ENCODE assay signal across 21 cellular contexts in genomic region chr17:44978807-44979206, GRCh38. TPM values are rescaled to one million over a fixed set of nuclear protein-coding genes. Genes with fewer than 3 reads are reported as not detected.
DNase-seq lines count a peak whose midpoint lies in the region; ATAC-seq, FAIRE-seq and TF ChIP-seq lines count a peak whose summit lies in the region.
"Had no signal": no experiment of that assay in that cellular context is flagged by ENCODE, and none has a peak within 500 bp of the region (broad histone marks: within the 10 kb centered on the region; RNA-seq: fewer than 3 reads in every experiment).

No MANE protein-coding gene starts in this region.

- H3K4me2 ChIP-seq in A549 (no peak overlapping the region), IMR-90 (ENCODE audit: low read depth, low read length) (no peak overlapping the region), neuronal stem cell (ENCODE audit: insufficient read depth, low read length, poor library complexity, severe bottlenecking) (no peak overlapping the region)
- H3K4me2 ChIP-seq: KMS-11, PC-9 had no signal

- H2BK120ac ChIP-seq in IMR-90 (ENCODE audit: low read depth, low read length) (peak overlapping the region; percentile 56), neuronal stem cell (ENCODE audit: low read depth, low read length) (no peak overlapping the region)

- no TSS peak for BruUV-seq in IMR-90 (replicated peaks; lab: Mats Ljungman, UMichigan)

- no peak for DNase-seq in A549 (ENCODE audit: low read depth in 1 of 2, low spot score in 1 of 2)
- no peak for DNase-seq in IMR-90
- no peak for DNase-seq in esophagus squamous epithelium (lab: John Stamatoyannopoulos, UW)
- no peak for DNase-seq in neuronal stem cell (ENCODE audit: low spot score)
- DNase-seq in HuH-7.5 (ENCODE audit: low spot score) = no peak
- DNase-seq in activated naive CD4-positive, alpha-beta T cell treated with anti-CD3 and anti-CD28 coated beads, Interleukin-2, amount 10 ng/mL, durations not matched to agents 7 days and 5 days = no peak
- no peak for DNase-seq in NCI-H345 (lab: John Stamatoyannopoulos, UW)
- DNase-seq in NCI-H2227 treated with DMSO at 0.1 percent for 48 hours (lab: John Stamatoyannopoulos, UW) = no peak
- DNase-seq: ACHN; C1 segment of cervical spinal cord; CD8-positive, alpha-beta memory T cell; EL; MV-4-11; NCI-H1417 treated with DMSO at 0.1 percent for 48 hours; NCI-H1930; NCI-H526 treated with DMSO at 0.1 percent for 48 hours; PC-9 had no signal

- H3K56ac ChIP-seq in IMR-90 (ENCODE audit: extremely low read depth, insufficient read depth, low read length) = no peak overlapping the region

- H2AK9ac ChIP-seq in IMR-90 (replicated peaks; ENCODE audit: low read depth, low read length, poor library complexity) = no peak overlapping the region

- POLR2A ChIA-PET in A549 (lab: Yijun Ruan, JAX) = interaction anchor here (0.5 kb wide), 1 partner anchor 10 kb away, joined by 3 read pairs; the partner anchor contains the start of gene C1QL1
- POLR2A ChIA-PET in IMR-90 (lab: Charles Lee; ENCODE audit: unreplicated experiment) = no interaction called here

- no peaks in the 10 kb centered on the region for H3K36me3 Mint-ChIP-seq in activated naive CD4-positive, alpha-beta T cell treated with anti-CD3 and anti-CD28 coated beads, Interleukin-2, amount 10 ng/mL, durations not matched to agents 7 days and 5 days

- in situ Hi-C loops in IMR-90 (cut with MboI; ENCODE audit: low sequenced_read_pairs) = no loop called here

- no peaks in the 10 kb centered on the region for H3K36me3 ChIP-seq in IMR-90 (ENCODE audit: control insufficient read depth, insufficient read depth, low read length)
- H3K36me3 ChIP-seq in esophagus squamous epithelium = no peaks in the 10 kb centered on the region
- H3K36me3 ChIP-seq in neuronal stem cell (replicated peaks in 1 of 2; ENCODE audit: control insufficient read depth in 2 of 2, insufficient read depth in 2 of 2, low read length in 2 of 2) = no peaks in the 10 kb centered on the region
- H3K36me3 ChIP-seq: SJSA1 had no signal

- dilution Hi-C loops in IMR-90 (cut with HindIII; ENCODE audit: low sequenced_read_pairs, unreplicated experiment) = no loop called here

- no peak overlapping the region for H3K14ac ChIP-seq in IMR-90 (replicated peaks; ENCODE audit: low read depth, low read length)
- no peak overlapping the region for H3K14ac ChIP-seq in neuronal stem cell (ENCODE audit: low read length)

- no peak overlapping the region for H4K8ac ChIP-seq in IMR-90 (ENCODE audit: low read depth in 2 of 2, low read length in 2 of 2)
- H4K8ac ChIP-seq in neuronal stem cell (ENCODE audit: low read depth, low read length) = no peak overlapping the region

- TF ChIP-seq EP300 in A549 (IDR thresholded peaks at IDR 0.05) = no peak

- peak overlapping the region; percentile 10; the same call in 1 of the 2 replicates for H4K5ac ChIP-seq in IMR-90 (ENCODE audit: low read depth, low read length)

- H3K4me3 ChIP-seq in A549 (no peak overlapping the region), IMR-90 (ENCODE audit: insufficient read depth, low read depth, low read length) (no peak overlapping the region), esophagus squamous epithelium (no peak overlapping the region), neuronal stem cell (ENCODE audit: low read length in 2 of 2) (no peak overlapping the region)
- H3K4me3 ChIP-seq: GM12878, GM23338, PC-9, SJSA1 had no signal

- TF ChIP-seq CTCF in A549 (IDR thresholded peaks at IDR 0.05) (no peak), IMR-90 (conservative IDR thresholded peaks at IDR 0.05; ENCODE audit: low read depth, low read length) (no peak), esophagus squamous epithelium (IDR thresholded peaks at IDR 0.05) (no peak)

- H3K4me3 Mint-ChIP-seq in activated naive CD4-positive, alpha-beta T cell treated with anti-CD3 and anti-CD28 coated beads, Interleukin-2, amount 10 ng/mL, durations not matched to agents 7 days and 5 days = no peak overlapping the region
- H3K4me3 Mint-ChIP-seq: CD8-positive, alpha-beta memory T cell; GM23338 had no signal

- peak overlapping the region; percentile 86 for H2AK5ac ChIP-seq in IMR-90 (ENCODE audit: low read depth, low read length)
- no peak overlapping the region for H2AK5ac ChIP-seq in neuronal stem cell (ENCODE audit: low read depth, low read length)

- 0 out of 3 replicates have a peak overlapping the region, but pooled peaks have one; percentile 9 for H2BK15ac ChIP-seq in IMR-90 (ENCODE audit: low read depth, low read length)
- peak overlapping the region; percentile 54 for H2BK15ac ChIP-seq in neuronal stem cell (ENCODE audit: low read length)

- ATAC-seq in A549 = no peak
- ATAC-seq in IMR-90 (ENCODE audit: low read depth) = no peak
- ATAC-seq: GM12878 had no signal

- CTCF ChIA-PET in A549 (lab: Yijun Ruan, JAX) = interaction anchor here (0.6 to 8.9 kb wide), 11 partner anchors 8 to 156 kb away, joined by 3 to 112 read pairs (median 4); partner anchors contain the start of genes ACBD4 and C1QL1
- CTCF ChIA-PET in IMR-90 (lab: Yijun Ruan, JAX) = no interaction called here
- CTCF ChIA-PET in activated naive CD4-positive, alpha-beta T cell treated with anti-CD3 and anti-CD28 coated beads, Interleukin-2, amount 10 ng/mL, durations not matched to agents 7 days and 5 days (lab: Charles Lee) = interaction anchor here (1.1 kb wide), 1 partner anchor 121 kb away, joined by 6 read pairs; no protein-coding TSS in a partner anchor

- H3K27ac Mint-ChIP-seq in activated naive CD4-positive, alpha-beta T cell treated with anti-CD3 and anti-CD28 coated beads, Interleukin-2, amount 10 ng/mL, durations not matched to agents 7 days and 5 days = no peak overlapping the region
- H3K27ac Mint-ChIP-seq: CD8-positive, alpha-beta memory T cell; GM23338 had no signal

- peaks cover 40% of the 10 kb centered on the region for H3K4me1 ChIP-seq in A549
- peaks cover 39% of the 10 kb centered on the region for H3K4me1 ChIP-seq in IMR-90 (ENCODE audit: control insufficient read depth, insufficient read depth, low read length)
- H3K4me1 ChIP-seq in esophagus squamous epithelium = peaks cover 0 to 53% (median 29%) of the 10 kb centered on the region in 3 donors
- H3K4me1 ChIP-seq in neuronal stem cell (ENCODE audit: control insufficient read depth in 2 of 2, insufficient read depth in 1 of 2, low read depth in 1 of 2, low read length in 2 of 2) = peaks cover 25 to 39% of the 10 kb centered on the region in 2 donors

- no peak overlapping the region for H2BK5ac ChIP-seq in IMR-90 (ENCODE audit: low read depth, low read length, poor library complexity, severe bottlenecking)
- H2BK5ac ChIP-seq in neuronal stem cell (ENCODE audit: low read length) = no peak overlapping the region

- H3K23ac ChIP-seq in IMR-90 (ENCODE audit: low read depth, low read length) = 0 out of 2 replicates have a peak overlapping the region, but pooled peaks have one; percentile 19
- no peak overlapping the region for H3K23ac ChIP-seq in neuronal stem cell (ENCODE audit: low read depth, low read length, poor library complexity)

- H3K27me3 ChIP-seq in IMR-90 (ENCODE audit: control insufficient read depth, insufficient read depth, low read length) (peaks cover 4% of the 10 kb centered on the region; the same call in 1 of the 2 replicates), esophagus squamous epithelium (peaks cover 0 to 52% (median 0%) of the 10 kb centered on the region in 4 donors), neuronal stem cell (ENCODE audit: control insufficient read depth in 3 of 3, insufficient read depth in 3 of 3, low read depth in 1 of 3, low read length in 3 of 3) (peaks cover 0 to 52% (median 2%) of the 10 kb centered on the region in 3 experiments)
- H3K27me3 ChIP-seq: SJSA1 had no signal

- peak overlapping the region; percentile 60; the same call in 1 of the 2 replicates for H2BK20ac ChIP-seq in IMR-90 (ENCODE audit: low read depth, low read length)

- H3K9me3 Mint-ChIP-seq in activated naive CD4-positive, alpha-beta T cell treated with anti-CD3 and anti-CD28 coated beads, Interleukin-2, amount 10 ng/mL, durations not matched to agents 7 days and 5 days = no peaks in the 10 kb centered on the region
- H3K9me3 Mint-ChIP-seq: GM23338 had no signal

- peak overlapping the region; percentile 82 to 87; a peak in 4 of 6 replicates for H3K27ac ChIP-seq in A549
- no peak overlapping the region for H3K27ac ChIP-seq in IMR-90 (ENCODE audit: insufficient read depth, low read length)
- H3K27ac ChIP-seq in esophagus squamous epithelium = peak overlapping the region in 3 of 4 donors; percentile 40 to 81 (median 79)
- no peak overlapping the region for H3K27ac ChIP-seq in neuronal stem cell (replicated peaks; ENCODE audit: low read length)
- H3K27ac ChIP-seq: KMS-11, PC-9, SJSA1 had no signal

- H3K79me1 ChIP-seq in IMR-90 (ENCODE audit: low read depth in 1 of 2, low read length in 2 of 2) = peaks cover 0 to 6% of the 10 kb centered on the region in 2 experiments; a peak in 1 of 4 replicates
- no peaks in the 10 kb centered on the region for H3K79me1 ChIP-seq in neuronal stem cell (ENCODE audit: low read depth, low read length)

- H4K20me1 ChIP-seq in IMR-90 (ENCODE audit: insufficient read depth, low read length) = peaks cover 5% of the 10 kb centered on the region; the same call in 1 of the 2 replicates

- H2BK12ac ChIP-seq in neuronal stem cell (ENCODE audit: low read length) = no peak overlapping the region

- no peaks in the 10 kb centered on the region for H3K4me1 Mint-ChIP-seq in activated naive CD4-positive, alpha-beta T cell treated with anti-CD3 and anti-CD28 coated beads, Interleukin-2, amount 10 ng/mL, durations not matched to agents 7 days and 5 days
- H3K4me1 Mint-ChIP-seq: CD8-positive, alpha-beta memory T cell had no signal

- TF ChIP-seq RAD21 in A549 (conservative IDR thresholded peaks at IDR 0.05 in 1 of 2, IDR thresholded peaks at IDR 0.05 in 1 of 2) (no peak), IMR-90 (IDR thresholded peaks at IDR 0.05; ENCODE audit: low read length) (no peak)

- 85% methylated on average over 5 of the region's 5 CpGs for WGBS in A549 (ENCODE audit: missing lambda C conversion rate)
- WGBS in IMR-90 (ENCODE audit: extremely low coverage in 2 of 2, insufficient read length in 1 of 2), 2 experiments = 50% methylated on average over 1 of the region's 5 CpGs; no CpG with 5 or more reads in 1 of the 2 experiments
- WGBS in esophagus squamous epithelium, 2 donors = 58 to 94% methylated on average over 2 of the region's 5 CpGs
- WGBS in neuronal stem cell (ENCODE audit: extremely low coverage in 2 of 2, insufficient read length in 2 of 2, insufficient replicate concordance in 1 of 2), 2 donors = no CpG with 5 or more reads among the region's 5 CpGs

- TF ChIP-seq POLR2A in A549 (IDR thresholded peaks at IDR 0.05; ENCODE audit: low read length) (no peak), IMR-90 (IDR thresholded peaks at IDR 0.05; ENCODE audit: low read depth, low read length) (no peak), esophagus squamous epithelium (IDR thresholded peaks at IDR 0.05) (no peak)

- no peaks in the 10 kb centered on the region for H3K9me3 ChIP-seq in A549
- H3K9me3 ChIP-seq in IMR-90 (ENCODE audit: control insufficient read depth, insufficient read depth, low read length) = no peaks in the 10 kb centered on the region
- no peaks in the 10 kb centered on the region for H3K9me3 ChIP-seq in esophagus squamous epithelium
- H3K9me3 ChIP-seq in neuronal stem cell (replicated peaks in 1 of 2; ENCODE audit: control insufficient read depth in 2 of 2, insufficient read depth in 1 of 2, low read depth in 1 of 2, low read length in 2 of 2) = peaks cover 0 to 2% of the 10 kb centered on the region in 2 donors
- H3K9me3 ChIP-seq: SJSA1 had no signal

- H4K91ac ChIP-seq in IMR-90 (ENCODE audit: insufficient read depth, low read depth, low read length) (peak overlapping the region; percentile 45; the same call in 1 of the 2 replicates), neuronal stem cell (ENCODE audit: low read depth, low read length, poor library complexity) (no peak overlapping the region)

- peak overlapping the region; percentile 5; the same call in 1 of the 2 replicates for H3K18ac ChIP-seq in IMR-90 (ENCODE audit: low read depth, low read length)
- no peak overlapping the region for H3K18ac ChIP-seq in neuronal stem cell (ENCODE audit: low read length)

- FAIRE-seq in A549 (lab: Jason Lieb, UNC) = no peak
- FAIRE-seq: GM12878 had no signal

- peaks cover 23% of the 10 kb centered on the region for H3K9me1 ChIP-seq in IMR-90 (ENCODE audit: insufficient read depth, low read length)

- H3K4ac ChIP-seq in IMR-90 (ENCODE audit: low read depth, low read length) = peak overlapping the region; percentile 24
- H3K4ac ChIP-seq in neuronal stem cell (ENCODE audit: low read length) = no peak overlapping the region

- H2AFZ ChIP-seq in IMR-90 (replicated peaks; ENCODE audit: low read length, poor library complexity) (no peak overlapping the region), neuronal stem cell (ENCODE audit: low read length) (no peak overlapping the region)
- H2AFZ ChIP-seq: PC-9 had no signal

- intact Hi-C loops in IMR-90 (cut with micrococcal nuclease) (loop anchor here (2.0 kb wide), 1 partner anchor 40 kb away; no protein-coding TSS in a partner anchor), esophagus squamous epithelium (cut with DNase I) (no loop called here)

- H3K27me3 Mint-ChIP-seq in activated naive CD4-positive, alpha-beta T cell treated with anti-CD3 and anti-CD28 coated beads, Interleukin-2, amount 10 ng/mL, durations not matched to agents 7 days and 5 days = peaks cover 94% of the 10 kb centered on the region

- H3K9ac ChIP-seq in IMR-90 (ENCODE audit: low read depth, low read length) (no peak overlapping the region), neuronal stem cell (ENCODE audit: low read depth, low read length, poor library complexity) (no peak overlapping the region)
- H3K9ac ChIP-seq: KMS-11 had no signal

RNA-seq across cellular contexts. Expression of gene C1QL1, which starts 10.7 kb away (rescaled TPM):
- polyA plus RNA-seq in A549 (2011; rRNA removed) = 1.9 and 2.6 TPM in 2 replicates
- polyA plus RNA-seq in A549 (2012; cell fraction: cytosol; rRNA removed) = 17.3 and 27.1 TPM in 2 replicates
- polyA plus RNA-seq in A549 (2012; cell fraction: nucleus; rRNA removed) = 11.6 and 18.6 TPM in 2 replicates
- polyA plus RNA-seq in A549 (2017; fragmentation: RNase III; extraction: RNeasy Plus Mini Kit Qiagen cat#74134 plus additional on column Dnase treatment) = 7.4 to 9.3 TPM (median 8.5 TPM) in 3 replicates
- polyA minus RNA-seq in A549 (2011; rRNA and poly(A)+ RNA removed) = 2.5 TPM in 2 replicates
- 0.18 and 0.28 TPM in 2 replicates for total RNA-seq in IMR-90 (2012; rRNA removed)
- 0.84 and 1.5 TPM in 2 replicates for polyA plus RNA-seq in IMR-90 (2012; rRNA removed)
- 1.6 and 4.1 TPM in 2 replicates for polyA plus RNA-seq in IMR-90 (2012; cell fraction: cytosol; rRNA removed)
- polyA plus RNA-seq in IMR-90 (2012; cell fraction: nucleus; rRNA removed; ENCODE audit: low replicate concordance) = 0.71 and 1.2 TPM in 2 replicates
- total RNA-seq in esophagus squamous epithelium = 1 to 10 TPM in 1 of 4 donors, under 1 TPM in 2, not detected in 1; 0.35 to 2.3 (median 0.70) TPM
- polyA plus RNA-seq in neuronal stem cell (2013, experiment 1 of 2) = 8.7 TPM
- polyA plus RNA-seq in neuronal stem cell (2013, experiment 2 of 2) = 8.7 TPM
- total RNA-seq: CD8-positive, alpha-beta memory T cell; GM12878 had no signal
- polyA plus RNA-seq: CD8-positive, alpha-beta memory T cell; GM12878 had no signal

RNA-seq across cellular contexts. Expression of gene KIF18B, which starts 31.2 kb away (rescaled TPM):
- polyA plus RNA-seq in A549 (2011; rRNA removed) = 19.6 and 20.5 TPM in 2 replicates
- polyA plus RNA-seq in A549 (2012; cell fraction: cytosol; rRNA removed) = 53.3 and 61.3 TPM in 2 replicates
- polyA plus RNA-seq in A549 (2012; cell fraction: nucleus; rRNA removed) = 229 and 244 TPM in 2 replicates
- polyA plus RNA-seq in A549 (2017; fragmentation: RNase III; extraction: RNeasy Plus Mini Kit Qiagen cat#74134 plus additional on column Dnase treatment) = 39.9 to 41.7 TPM (median 41.7 TPM) in 3 replicates
- 48.0 and 51.0 TPM in 2 replicates for polyA minus RNA-seq in A549 (2011; rRNA and poly(A)+ RNA removed)
- 1.3 and 2.5 TPM in 2 replicates for total RNA-seq in IMR-90 (2012; rRNA removed)
- 16.0 and 17.4 TPM in 2 replicates for polyA plus RNA-seq in IMR-90 (2012; rRNA removed)
- polyA plus RNA-seq in IMR-90 (2012; cell fraction: cytosol; rRNA removed) = 7.6 and 7.8 TPM in 2 replicates
- polyA plus RNA-seq in IMR-90 (2012; cell fraction: nucleus; rRNA removed; ENCODE audit: low replicate concordance) = 23.3 and 68.0 TPM in 2 replicates
- total RNA-seq in esophagus squamous epithelium = 10 to 100 TPM in 1 of 4 donors, 1 to 10 TPM in 3; 3.3 to 11.1 (median 4.8) TPM
- 32.8 TPM for polyA plus RNA-seq in neuronal stem cell (2013, experiment 1 of 2)
- polyA plus RNA-seq in neuronal stem cell (2013, experiment 2 of 2) = 32.5 TPM

Comparison
In these comparisons a context has a peak if more than half of its experiments do, and no peak if none do; other contexts are left out.
1. H3K27ac ChIP-seq: peak in A549 (2 of 2) and esophagus squamous epithelium (3 of 4); none in IMR-90 (single experiment) and neuronal stem cell (single experiment).